9 cellular contexts compared by ENCODE assay signal in genomic region chr10:32318476-32318896, GRCh38. TPM values are rescaled to one million over a fixed set of nuclear protein-coding genes. Genes with fewer than 3 reads are reported as not detected.
A peak's percentile ranks its signal among the peaks of the same experiment; 100 is the strongest.
DNase-seq lines count a peak whose midpoint lies in the region; ATAC-seq lines count a peak whose summit lies in the region.
"Had no signal": no experiment of that assay in that cellular context is flagged by ENCODE, and none has a peak within 500 bp of the region (broad histone marks: within the 10 kb centered on the region; RNA-seq: fewer than 3 reads in every experiment).

No MANE protein-coding gene starts in this region.

- peaks cover 44% of the 10 kb centered on the region for H3K36me3 Mint-ChIP-seq in activated T-helper 2 cell treated with anti-CD3 and anti-CD28 coated beads, Interferon-gamma antibody, Interleukin-2, Interleukin-4, amounts not matched to agents 10 μg/mL and 5 μg/mL and 100 μg/mL, durations not matched to agents 14 hours and 24 hours and 36 hours (ENCODE audit: low read depth)
- peaks cover 30% of the 10 kb centered on the region for H3K36me3 Mint-ChIP-seq in stimulated activated effector memory CD8-positive, alpha-beta T cell treated with anti-CD3 and anti-CD28 coated beads, Interleukin-12 subunit alpha, Interleukin-12 subunit beta, amount 100 ng/mL, for 72 hours

- peak overlapping the region; percentile 13 for H3K4me3 Mint-ChIP-seq in activated T-helper 2 cell treated with anti-CD3 and anti-CD28 coated beads, Interferon-gamma antibody, Interleukin-2, Interleukin-4, amounts not matched to agents 10 μg/mL and 5 μg/mL and 100 μg/mL, durations not matched to agents 14 hours and 24 hours and 36 hours (ENCODE audit: low read depth)
- H3K4me3 Mint-ChIP-seq in stimulated activated effector memory CD8-positive, alpha-beta T cell treated with anti-CD3 and anti-CD28 coated beads, Interleukin-12 subunit alpha, Interleukin-12 subunit beta, amount 100 ng/mL, for 72 hours = peak overlapping the region; percentile 46
- H3K4me3 Mint-ChIP-seq: nephron had no signal

- H3K27ac Mint-ChIP-seq in activated T-helper 2 cell treated with anti-CD3 and anti-CD28 coated beads, Interferon-gamma antibody, Interleukin-2, Interleukin-4, amounts not matched to agents 10 μg/mL and 5 μg/mL and 100 μg/mL, durations not matched to agents 14 hours and 24 hours and 36 hours = peak overlapping the region; percentile 85
- H3K27ac Mint-ChIP-seq in stimulated activated effector memory CD8-positive, alpha-beta T cell treated with anti-CD3 and anti-CD28 coated beads, Interleukin-12 subunit alpha, Interleukin-12 subunit beta, amount 100 ng/mL, for 72 hours = peak overlapping the region; percentile 73
- H3K27ac Mint-ChIP-seq: nephron had no signal

- peaks cover 54% of the 10 kb centered on the region for H3K4me1 Mint-ChIP-seq in activated T-helper 2 cell treated with anti-CD3 and anti-CD28 coated beads, Interferon-gamma antibody, Interleukin-2, Interleukin-4, amounts not matched to agents 10 μg/mL and 5 μg/mL and 100 μg/mL, durations not matched to agents 14 hours and 24 hours and 36 hours (ENCODE audit: low read depth)
- peaks cover 78% of the 10 kb centered on the region for H3K4me1 Mint-ChIP-seq in stimulated activated effector memory CD8-positive, alpha-beta T cell treated with anti-CD3 and anti-CD28 coated beads, Interleukin-12 subunit alpha, Interleukin-12 subunit beta, amount 100 ng/mL, for 72 hours

- H3K9me3 Mint-ChIP-seq in activated T-helper 2 cell treated with anti-CD3 and anti-CD28 coated beads, Interferon-gamma antibody, Interleukin-2, Interleukin-4, amounts not matched to agents 10 μg/mL and 5 μg/mL and 100 μg/mL, durations not matched to agents 14 hours and 24 hours and 36 hours = no peaks in the 10 kb centered on the region
- no peaks in the 10 kb centered on the region for H3K9me3 Mint-ChIP-seq in stimulated activated effector memory CD8-positive, alpha-beta T cell treated with anti-CD3 and anti-CD28 coated beads, Interleukin-12 subunit alpha, Interleukin-12 subunit beta, amount 100 ng/mL, for 72 hours
- H3K9me3 Mint-ChIP-seq: nephron had no signal

- intact Hi-C loops in activated T-helper 2 cell treated with anti-CD3 and anti-CD28 coated beads, Interferon-gamma antibody, Interleukin-2, Interleukin-4, amounts not matched to agents 10 μg/mL and 5 μg/mL and 100 μg/mL, durations not matched to agents 14 hours and 24 hours and 36 hours (cut with micrococcal nuclease) = loop anchor here (1.0 to 2.0 kb wide), 2 partner anchors 14 to 62 kb away; no protein-coding TSS in a partner anchor

- H3K27me3 Mint-ChIP-seq in activated T-helper 2 cell treated with anti-CD3 and anti-CD28 coated beads, Interferon-gamma antibody, Interleukin-2, Interleukin-4, amounts not matched to agents 10 μg/mL and 5 μg/mL and 100 μg/mL, durations not matched to agents 14 hours and 24 hours and 36 hours (ENCODE audit: low read depth) = no peaks in the 10 kb centered on the region

- peak; percentile 25 for DNase-seq in Ammon's horn (ENCODE audit: low spot score)
- no peak for DNase-seq in activated T-helper 2 cell treated with anti-CD3 and anti-CD28 coated beads, Interferon-gamma antibody, Interleukin-2, Interleukin-4, amounts not matched to agents 10 μg/mL and 5 μg/mL and 100 μg/mL, durations not matched to agents 14 hours and 24 hours and 36 hours (ENCODE audit: low spot score)
- DNase-seq in stimulated activated effector memory CD8-positive, alpha-beta T cell treated with anti-CD3 and anti-CD28 coated beads, Interleukin-12 subunit alpha, Interleukin-12 subunit beta, amount 100 ng/mL, for 72 hours (ENCODE audit: low spot score in 2 of 2) = no peak
- DNase-seq in A172 (ENCODE audit: low spot score) = no peak
- DNase-seq in iPS-NIHi11 (ENCODE audit: low spot score) = no peak
- no peak for DNase-seq in HuH-7.5 (ENCODE audit: low spot score)

- ATAC-seq in GM18907 (IDR thresholded peaks at IDR 0.05; ENCODE audit: unreplicated experiment) (peak; percentile 40), HG03103 (IDR thresholded peaks at IDR 0.05; ENCODE audit: low read depth, unreplicated experiment) (peak; percentile 31)
- ATAC-seq in stimulated activated effector memory CD8-positive, alpha-beta T cell treated with anti-CD3 and anti-CD28 coated beads, Interleukin-12 subunit alpha, Interleukin-12 subunit beta, amount 100 ng/mL, for 72 hours = peak; percentile 80

RNA-seq across cellular contexts. Expression of gene EPC1, which starts 28.5 kb away (rescaled TPM):
- 35.3 and 35.4 TPM in 2 replicates for total RNA-seq in activated T-helper 2 cell treated with anti-CD3 and anti-CD28 coated beads, Interferon-gamma antibody, Interleukin-2, Interleukin-4, amounts not matched to agents 10 μg/mL and 5 μg/mL and 100 μg/mL, durations not matched to agents 14 hours and 24 hours and 36 hours
- 8.9 and 22.2 TPM in 2 replicates for total RNA-seq in A172 (2014; rRNA removed; shearing (Covaris generic))
